14 cellular contexts compared by ENCODE assay signal in genomic region chr18:62017618-62018017, GRCh38.
A peak's percentile ranks its signal among the peaks of the same experiment; 100 is the strongest.
DNase-seq lines count a peak whose midpoint lies in the region; ATAC-seq and TF ChIP-seq lines count a peak whose summit lies in the region.
"Had no signal": no experiment of that assay in that cellular context is flagged by ENCODE, and none has a peak within 500 bp of the region (broad histone marks: within the 10 kb centered on the region; RNA-seq: fewer than 3 reads in every experiment).

No MANE protein-coding gene starts in this region.

- H3K4me1 Mint-ChIP-seq in nephron, result peaks cover 22% of the 10 kb centered on the region
- H3K4me1 Mint-ChIP-seq in immature natural killer cell, result no peaks in the 10 kb centered on the region

- H3K4me1 ChIP-seq in vagina, result peaks cover 8% of the 10 kb centered on the region
- H3K4me1 ChIP-seq: prostate gland had no signal

- intact Hi-C loops in Right ventricle myocardium inferior (cut with DNase I) (no loop called here), cardiac septum (cut with DNase I) (no loop called here), vagina (cut with DNase I) (no loop called here)

- H3K27me3 Mint-ChIP-seq in nephron (ENCODE audit: low read depth) (peaks cover 3% of the 10 kb centered on the region), immature natural killer cell (ENCODE audit: low read depth in 3 of 3) (peaks cover 0 to 6% (median 0%) of the 10 kb centered on the region in 3 donors)

- no peaks in the 10 kb centered on the region for H3K9me3 ChIP-seq in vagina
- H3K9me3 ChIP-seq: prostate gland had no signal

- H3K4me3 Mint-ChIP-seq in nephron (peak overlapping the region in 2 of 3 experiments; percentile 18 to 19), immature natural killer cell (no peak overlapping the region)
- H3K4me3 Mint-ChIP-seq: activated CD8-positive, alpha-beta T cell treated with anti-CD3 and anti-CD28 coated beads, Interleukin-2, amount 10 ng/mL, durations not matched to agents 7 days and 5 days had no signal

- H3K27ac ChIP-seq in vagina, result peak overlapping the region; percentile 34
- H3K27ac ChIP-seq: prostate gland had no signal

- peak; percentile 81 for ATAC-seq in Right ventricle myocardium inferior
- ATAC-seq: activated CD8-positive, alpha-beta T cell treated with anti-CD3 and anti-CD28 coated beads, Interleukin-2, amount 10 ng/mL, durations not matched to agents 7 days and 5 days had no signal

- no peaks in the 10 kb centered on the region for H3K36me3 Mint-ChIP-seq in nephron (ENCODE audit: low read depth)
- H3K36me3 Mint-ChIP-seq in immature natural killer cell, result no peaks in the 10 kb centered on the region

- no peak for TF ChIP-seq POLR2A in vagina (IDR thresholded peaks at IDR 0.05)
- TF ChIP-seq POLR2A in erythroblast (IDR thresholded peaks at IDR 0.05; ENCODE audit: low read length), result no peak

- peak overlapping the region; percentile 97 to 99 (median 97) for H3K27ac Mint-ChIP-seq in nephron
- H3K27ac Mint-ChIP-seq in immature natural killer cell, result no peak overlapping the region
- H3K27ac Mint-ChIP-seq: activated CD8-positive, alpha-beta T cell treated with anti-CD3 and anti-CD28 coated beads, Interleukin-2, amount 10 ng/mL, durations not matched to agents 7 days and 5 days; activated T-helper 2 cell treated with anti-CD3 and anti-CD28 coated beads, Interferon-gamma antibody, Interleukin-2, Interleukin-4, amounts not matched to agents 10 μg/mL and 5 μg/mL and 100 μg/mL, durations not matched to agents 14 hours and 24 hours and 36 hours had no signal

- no peaks in the 10 kb centered on the region for H3K36me3 ChIP-seq in vagina
- H3K36me3 ChIP-seq: prostate gland had no signal

- no peak overlapping the region for H3K4me3 ChIP-seq in fibroblast of villous mesenchyme (ENCODE audit: low read depth, low read length)
- no peak overlapping the region for H3K4me3 ChIP-seq in vagina
- H3K4me3 ChIP-seq: prostate gland had no signal

- DNase-seq in Right ventricle myocardium inferior (ENCODE audit: missing footprints), result no peak
- DNase-seq in cardiac septum (ENCODE audit: low spot score), result no peak
- DNase-seq in fibroblast of villous mesenchyme (ENCODE audit: low read depth), result peak; percentile 57
- no peak for DNase-seq in vagina (ENCODE audit: extremely low spot score in 2 of 2)
- no peak for DNase-seq in immature natural killer cell
- no peak for DNase-seq in ureter (ENCODE audit: low spot score)
- no peak for DNase-seq in erythroblast (lab: John Stamatoyannopoulos, UW)
- DNase-seq: activated CD8-positive, alpha-beta T cell treated with anti-CD3 and anti-CD28 coated beads, Interleukin-2, amount 10 ng/mL, durations not matched to agents 7 days and 5 days; NCI-H2029 treated with DMSO at 0.1 percent for 48 hours; SHP77; stimulated activated CD4-positive, alpha-beta T cell treated with anti-CD3 and anti-CD28 coated beads, Interleukin-2, amount 100 ng/mL, for 48 hours had no signal

- H3K27me3 ChIP-seq in vagina, result no peaks in the 10 kb centered on the region

- TF ChIP-seq CTCF in fibroblast of villous mesenchyme (IDR thresholded peaks at IDR 0.05; ENCODE audit: insufficient read depth, low read depth, low read length) (no peak), nephron (IDR thresholded peaks at IDR 0.05; ENCODE audit: unreplicated experiment in 3 of 3) (no peak), vagina (IDR thresholded peaks at IDR 0.05) (no peak)

- H3K9me3 Mint-ChIP-seq in nephron (peaks cover 11% of the 10 kb centered on the region), immature natural killer cell (no peaks in the 10 kb centered on the region)
- H3K9me3 Mint-ChIP-seq: activated T-helper 2 cell treated with anti-CD3 and anti-CD28 coated beads, Interferon-gamma antibody, Interleukin-2, Interleukin-4, amounts not matched to agents 10 μg/mL and 5 μg/mL and 100 μg/mL, durations not matched to agents 14 hours and 24 hours and 36 hours had no signal

Comparison
In these comparisons a context has a peak if more than half of its experiments do, and no peak if none do; other contexts are left out.
1. H3K27ac Mint-ChIP-seq: peak in nephron (3 of 3); none in immature natural killer cell (0 of 6).
2. H3K4me3 Mint-ChIP-seq: peak in nephron (2 of 3); none in immature natural killer cell (0 of 5).